ENCODE assay signal across 13 cellular contexts in genomic region chr1:223001653-223002634, GRCh38.
A peak's percentile ranks its signal among the peaks of the same experiment; 100 is the strongest.
DNase-seq lines count a peak whose midpoint lies in the region; ATAC-seq and TF ChIP-seq lines count a peak whose summit lies in the region.
"Had no signal": no experiment of that assay in that cellular context is flagged by ENCODE, and none has a peak within 500 bp of the region (broad histone marks: within the 10 kb centered on the region; RNA-seq: fewer than 3 reads in every experiment).

No MANE protein-coding gene starts in this region.

- H3K4me3 ChIP-seq in breast epithelium, result no peak overlapping the region
- H3K4me3 ChIP-seq in Panc1 (ENCODE audit: low read depth in 2 of 2, low read length in 2 of 2), result no peak overlapping the region
- H3K4me3 ChIP-seq in esophagus squamous epithelium, result no peak overlapping the region
- no peak overlapping the region for H3K4me3 ChIP-seq in psoas muscle

- in situ Hi-C loops in Panc1 (cut with HindIII; ENCODE audit: low pct_unique_long_range_greater_than_20kb, low sequenced_read_pairs), result no loop called here

- H3K27ac ChIP-seq in breast epithelium (no peak overlapping the region), Panc1 (ENCODE audit: low read length) (no peak overlapping the region), esophagus squamous epithelium (peak overlapping the region in 3 of 4 donors; percentile 18 to 72 (median 66)), psoas muscle (no peak overlapping the region)

- H3K9me3 ChIP-seq in breast epithelium (no peaks in the 10 kb centered on the region), Panc1 (ENCODE audit: control insufficient read depth, insufficient read depth, low read depth, low read length) (no peaks in the 10 kb centered on the region), esophagus squamous epithelium (no peaks in the 10 kb centered on the region), psoas muscle (no peaks in the 10 kb centered on the region)

- CTCF ChIA-PET in MCF 10A (lab: Yijun Ruan, JAX) (interaction anchor here (1.0 to 1.1 kb wide), 2 partner anchors 9 to 88 kb away, joined by 3 to 4 read pairs; no protein-coding TSS in a partner anchor), Panc1 (lab: Charles Lee) (no interaction called here)

- 74 to 83% methylated on average over 6 to 8 of the region's 9 CpGs for WGBS in esophagus squamous epithelium, 2 donors
- WGBS in psoas muscle, 3 donors, result 81 to 91% (median 82%) methylated on average over 9 of the region's 9 CpGs

- H3K4me1 ChIP-seq in breast epithelium, result no peaks in the 10 kb centered on the region
- no peaks in the 10 kb centered on the region for H3K4me1 ChIP-seq in Panc1 (ENCODE audit: control insufficient read depth, insufficient read depth, low read length)
- H3K4me1 ChIP-seq in esophagus squamous epithelium, result peaks cover 0 to 33% (median 0%) of the 10 kb centered on the region in 3 donors
- no peaks in the 10 kb centered on the region for H3K4me1 ChIP-seq in psoas muscle

- H3K27me3 Mint-ChIP-seq in MCF 10A (ENCODE audit: insufficient read depth, unreplicated experiment), result peaks cover 6% of the 10 kb centered on the region
- H3K27me3 Mint-ChIP-seq: activated T-helper 17 cell treated with anti-CD3 and anti-CD28 coated beads, Interleukin-2, amount 50 U/mL, for 72 hours had no signal

- peak; percentile 86 for DNase-seq in MCF 10A (ENCODE audit: unreplicated experiment)
- DNase-seq in breast epithelium (ENCODE audit: low spot score in 2 of 2), result no peak
- no peak for DNase-seq in Panc1 (ENCODE audit: low read depth, low spot score)
- DNase-seq in esophagus squamous epithelium (lab: John Stamatoyannopoulos, UW), result no peak
- no peak for DNase-seq in activated gamma-delta T cell treated with Interleukin-2 at 50 U/mL for 16 hours
- no peak for DNase-seq in psoas muscle
- DNase-seq in activated CD4-positive, alpha-beta T cell treated with anti-CD3 and anti-CD28 coated beads for 48 hours, result no peak
- DNase-seq: effector memory CD4-positive, alpha-beta T cell; islet precursor cell; OCI-M1; posterior cingulate gyrus had no signal

- H3K4me3 Mint-ChIP-seq in MCF 10A (ENCODE audit: unreplicated experiment), result no peak overlapping the region
- H3K4me3 Mint-ChIP-seq: activated T-helper 17 cell treated with anti-CD3 and anti-CD28 coated beads, Interleukin-2, amount 50 U/mL, for 72 hours had no signal

- no TSS peak for BruUV-seq in MCF 10A (replicated peaks; lab: Mats Ljungman, UMichigan)
- BruUV-seq in Panc1 (replicated peaks; lab: Mats Ljungman, UMichigan), result no TSS peak

- H3K27ac Mint-ChIP-seq in MCF 10A (ENCODE audit: low read depth, unreplicated experiment), result no peak overlapping the region
- H3K27ac Mint-ChIP-seq: activated T-helper 17 cell treated with anti-CD3 and anti-CD28 coated beads, Interleukin-2, amount 50 U/mL, for 72 hours had no signal

- TF ChIP-seq CTCF in MCF 10A (IDR thresholded peaks at IDR 0.05; ENCODE audit: unreplicated experiment), result no peak
- TF ChIP-seq CTCF in breast epithelium (IDR thresholded peaks at IDR 0.05), result no peak
- TF ChIP-seq CTCF in Panc1 (IDR thresholded peaks at IDR 0.05), result peak; percentile 29
- TF ChIP-seq CTCF in esophagus squamous epithelium (IDR thresholded peaks at IDR 0.05), result no peak
- no peak for TF ChIP-seq CTCF in psoas muscle (IDR thresholded peaks at IDR 0.05)

- H3K36me3 ChIP-seq in breast epithelium (no peaks in the 10 kb centered on the region), Panc1 (ENCODE audit: control insufficient read depth, insufficient read depth, low read length) (no peaks in the 10 kb centered on the region), esophagus squamous epithelium (peaks cover 0 to 38% (median 0%) of the 10 kb centered on the region in 3 donors), psoas muscle (ENCODE audit: insufficient read depth in 1 of 2, low read depth in 1 of 2) (peaks cover 3 to 54% of the 10 kb centered on the region in 2 donors)

- POLR2A ChIA-PET in MCF 10A (lab: Yijun Ruan, JAX), result interaction anchor here (0.6 to 1.0 kb wide), 3 partner anchors 10 to 358 kb away, joined by 3 read pairs; no protein-coding TSS in a partner anchor
- POLR2A ChIA-PET in Panc1 (lab: Charles Lee), result no interaction called here

- H3K4me1 Mint-ChIP-seq in MCF 10A (ENCODE audit: insufficient read depth, unreplicated experiment), result peaks cover 11% of the 10 kb centered on the region
- H3K4me1 Mint-ChIP-seq: activated T-helper 17 cell treated with anti-CD3 and anti-CD28 coated beads, Interleukin-2, amount 50 U/mL, for 72 hours had no signal

- no peaks in the 10 kb centered on the region for H3K9me3 Mint-ChIP-seq in MCF 10A (ENCODE audit: unreplicated experiment)
- H3K9me3 Mint-ChIP-seq: activated T-helper 17 cell treated with anti-CD3 and anti-CD28 coated beads, Interleukin-2, amount 50 U/mL, for 72 hours had no signal

- H3K27me3 ChIP-seq in breast epithelium (no peaks in the 10 kb centered on the region), Panc1 (ENCODE audit: control insufficient read depth, insufficient read depth, low read length) (no peaks in the 10 kb centered on the region), esophagus squamous epithelium (no peaks in the 10 kb centered on the region), psoas muscle (ENCODE audit: insufficient read depth in 3 of 3, low read length in 2 of 3) (no peaks in the 10 kb centered on the region)

- TF ChIP-seq POLR2A in breast epithelium (IDR thresholded peaks at IDR 0.05) (no peak), esophagus squamous epithelium (IDR thresholded peaks at IDR 0.05) (no peak)

- no peaks in the 10 kb centered on the region for H3K36me3 Mint-ChIP-seq in MCF 10A (ENCODE audit: insufficient read depth, unreplicated experiment)

- intact Hi-C loops in MCF 10A (cut with micrococcal nuclease), result no loop called here
- intact Hi-C loops in breast epithelium (cut with DNase I; ENCODE audit: low total_unique reads), result no loop called here
- intact Hi-C loops in Panc1 (cut with micrococcal nuclease; ENCODE audit: unreplicated experiment), result no loop called here
- intact Hi-C loops in esophagus squamous epithelium (cut with DNase I), result no loop called here
- intact Hi-C loops in psoas muscle (cut with DNase I), result no loop called here

- ATAC-seq in Panc1 (no peak), psoas muscle (no peak), GM19452 (IDR thresholded peaks at IDR 0.05; ENCODE audit: unreplicated experiment) (no peak)
- ATAC-seq: activated T-helper 17 cell treated with anti-CD3 and anti-CD28 coated beads, Interleukin-2, amount 50 U/mL, for 72 hours had no signal

Comparison
In these comparisons a context has a peak if more than half of its experiments do, and no peak if none do; other contexts are left out.
1. H3K27ac ChIP-seq: peak in esophagus squamous epithelium (3 of 4); none in breast epithelium (0 of 2), Panc1 (single experiment) and psoas muscle (single experiment).